Comparison of ENCODE assay signal across 18 cellular contexts in the genomic region with DNA sequence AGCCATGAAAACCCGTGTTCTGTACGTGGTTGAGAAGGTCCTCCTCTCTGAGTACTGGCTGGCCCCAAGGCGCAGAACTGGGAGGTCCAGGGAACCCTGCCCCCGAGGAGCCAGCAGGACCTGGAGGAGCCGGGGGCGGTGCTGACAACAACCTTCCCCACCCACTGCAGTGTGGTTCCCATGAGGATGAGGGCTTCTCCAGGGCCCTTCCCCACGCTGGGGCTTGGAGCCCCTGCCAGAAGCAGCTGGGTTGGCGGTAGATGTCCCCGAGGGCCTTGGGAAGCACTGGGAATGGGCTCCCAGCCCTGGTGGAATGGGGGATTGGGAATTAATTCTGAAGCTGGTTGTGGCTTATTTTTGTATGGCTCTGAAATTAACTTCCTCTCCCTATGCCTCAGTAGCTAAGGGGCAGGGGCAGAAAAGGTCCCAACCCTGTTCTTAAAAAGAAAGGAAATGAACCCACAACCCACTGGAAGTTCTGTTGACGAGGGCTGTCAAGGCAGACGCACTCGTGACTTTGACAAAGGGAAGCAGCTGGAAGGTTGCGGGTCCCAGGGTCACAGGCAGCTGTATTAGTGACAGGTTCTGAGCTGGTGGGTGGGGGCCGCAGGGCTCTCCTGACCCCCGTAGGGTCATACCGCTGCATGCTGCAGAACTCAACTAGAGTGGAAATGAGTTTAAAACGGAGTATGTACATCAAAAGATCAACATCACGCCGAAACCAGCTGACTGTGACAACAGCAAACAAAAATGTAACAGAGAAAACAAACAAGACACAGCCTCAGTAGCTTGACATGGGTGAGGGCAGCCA. TPM values are rescaled to one million over a fixed set of nuclear protein-coding genes. Genes with fewer than 3 reads are reported as not detected.
A peak's percentile ranks its signal among the peaks of the same experiment; 100 is the strongest.
DNase-seq lines count a peak whose midpoint lies in the region; ATAC-seq lines count a peak whose summit lies in the region.
"Had no signal": no experiment of that assay in that cellular context is flagged by ENCODE, and none has a peak within 500 bp of the region (broad histone marks: within the 10 kb centered on the region; RNA-seq: fewer than 3 reads in every experiment).

No MANE protein-coding gene starts in this region.

- H3K4me3 Mint-ChIP-seq in T-helper 17 cell, result no peak overlapping the region
- H3K4me3 Mint-ChIP-seq: activated CD4-positive, alpha-beta memory T cell treated with anti-CD3 and anti-CD28 coated beads for 36 hours; HFFc6 had no signal

- H3K9me3 ChIP-seq in T-helper 17 cell (ENCODE audit: control insufficient read depth, low read length, poor library complexity, severe bottlenecking), result no peaks in the 10 kb centered on the region
- no peaks in the 10 kb centered on the region for H3K9me3 ChIP-seq in MG63
- H3K9me3 ChIP-seq: pancreas had no signal

- peaks cover 4% of the 10 kb centered on the region for H3K36me3 Mint-ChIP-seq in T-helper 17 cell (ENCODE audit: low read depth)

- H3K27me3 ChIP-seq in MG63, result no peaks in the 10 kb centered on the region
- H3K27me3 ChIP-seq: pancreas had no signal

- no peaks in the 10 kb centered on the region for H3K27me3 Mint-ChIP-seq in T-helper 17 cell
- H3K27me3 Mint-ChIP-seq: activated CD4-positive, alpha-beta memory T cell treated with anti-CD3 and anti-CD28 coated beads for 36 hours had no signal

- no peak overlapping the region for H3K27ac Mint-ChIP-seq in T-helper 17 cell
- H3K27ac Mint-ChIP-seq: activated CD4-positive, alpha-beta memory T cell treated with anti-CD3 and anti-CD28 coated beads for 36 hours; HFFc6 had no signal

- DNase-seq in left ventricle myocardium superior (no peak), left cardiac atrium (no peak), T-helper 17 cell (no peak), left colon (no peak), MG63 (no peak), amygdala (lab: John Stamatoyannopoulos, UW) (no peak)
- DNase-seq: activated CD4-positive, alpha-beta memory T cell treated with anti-CD3 and anti-CD28 coated beads for 36 hours; activated T-cell treated with anti-CD3 and anti-CD28 coated beads, Interleukin-2, amount 50 U/mL, for 48 hours; cerebellar nuclear complex; HFFc6; NCI-H146; NCI-H345; stimulated activated CD4-positive, alpha-beta T cell treated with anti-CD3 and anti-CD28 coated beads, Interleukin-12 subunit alpha, Interleukin-12 subunit beta, amount 100 ng/mL, for 4 hours; stimulated activated naive CD8-positive, alpha-beta T cell treated with anti-CD3 and anti-CD28 coated beads, Interleukin-15, Interleukin-2, amounts not matched to agents 100 U/mL and 50 U/mL, for 24 hours had no signal

- intact Hi-C loops in left ventricle myocardium superior (cut with micrococcal nuclease), result no loop called here
- intact Hi-C loops in left cardiac atrium (cut with DNase I), result no loop called here
- intact Hi-C loops in left colon (cut with DNase I, micrococcal nuclease), result no loop called here

- peaks cover 41% of the 10 kb centered on the region for H3K36me3 ChIP-seq in MG63

- H3K4me1 Mint-ChIP-seq in T-helper 17 cell, result peaks cover 11% of the 10 kb centered on the region

- no peak overlapping the region for H3K4me3 ChIP-seq in MG63
- H3K4me3 ChIP-seq: pancreas had no signal

- peak; percentile 11 for ATAC-seq in left ventricle myocardium superior
- no peak for ATAC-seq in left cardiac atrium
- ATAC-seq in T-helper 17 cell, result peak; percentile 37
- peak; percentile 14 for ATAC-seq in left colon
- ATAC-seq in GM18868 (IDR thresholded peaks at IDR 0.05; ENCODE audit: unreplicated experiment), result no peak
- no peak for ATAC-seq in GM21529 (IDR thresholded peaks at IDR 0.05; ENCODE audit: unreplicated experiment)
- ATAC-seq: stimulated activated naive CD8-positive, alpha-beta T cell treated with anti-CD3 and anti-CD28 coated beads, Interleukin-15, Interleukin-2, amounts not matched to agents 100 U/mL and 50 U/mL, for 24 hours had no signal

RNA-seq across cellular contexts. Expression of gene HELZ2, which starts 13.9 kb away (rescaled TPM):
- 13.2 TPM for total RNA-seq in left ventricle myocardium superior
- total RNA-seq in left cardiac atrium, result 10 to 100 TPM; 12.1 to 36.0 TPM
- total RNA-seq in T-helper 17 cell, result 10 to 100 TPM; 48.0 to 54.8 TPM
- 10 to 100 TPM; 39.2 to 43.0 TPM for total RNA-seq in left colon
- 26.4 and 34.4 TPM in 2 replicates for total RNA-seq in MG63 (2014; rRNA removed; shearing (Covaris generic); ENCODE audit: low replicate concordance)

RNA-seq across cellular contexts. Expression of gene FNDC11, which starts 34.0 kb away (rescaled TPM):
- total RNA-seq in left ventricle myocardium superior (0.15 TPM), left cardiac atrium (under 1 TPM in 1 of 2 donors, not detected in 1; 0.08 TPM), T-helper 17 cell (under 1 TPM; 0.44 to 0.99 TPM), left colon (under 1 TPM in 1 of 2 donors, not detected in 1; 0.42 TPM)
- total RNA-seq in MG63 (2014; rRNA removed; shearing (Covaris generic); ENCODE audit: low replicate concordance), result not detected in 2 replicates
- total RNA-seq: HFFc6 had no signal

RNA-seq across cellular contexts. Expression of gene GMEB2, which starts 38.9 kb away (rescaled TPM):
- total RNA-seq in left ventricle myocardium superior (5.9 TPM), left cardiac atrium (1 to 10 TPM; 5.7 to 7.9 TPM), T-helper 17 cell (10 to 100 TPM; 17.3 to 21.0 TPM), left colon (10 to 100 TPM in 1 of 2 donors, 1 to 10 TPM in 1; 9.7 to 11.6 TPM)
- 27.7 and 33.2 TPM in 2 replicates for total RNA-seq in MG63 (2014; rRNA removed; shearing (Covaris generic); ENCODE audit: low replicate concordance)

RNA-seq across cellular contexts. Expression of gene SRMS, which starts 40.4 kb away (rescaled TPM):
- total RNA-seq in left ventricle myocardium superior, result not detected
- total RNA-seq in left cardiac atrium, result not detected
- not detected for total RNA-seq in T-helper 17 cell
- 1 to 10 TPM; 2.4 to 4.6 TPM for total RNA-seq in left colon
- not detected in 2 replicates for total RNA-seq in MG63 (2014; rRNA removed; shearing (Covaris generic); ENCODE audit: low replicate concordance)
- total RNA-seq: activated CD4-positive, alpha-beta memory T cell treated with anti-CD3 and anti-CD28 coated beads for 36 hours; frontal cortex; HFFc6; pancreas had no signal

RNA-seq across cellular contexts. Expression of gene PTK6, which starts 50.8 kb away (rescaled TPM):
- total RNA-seq in left ventricle myocardium superior, result not detected
- total RNA-seq in left cardiac atrium, result under 1 TPM in 1 of 2 donors, not detected in 1; 0.29 TPM
- under 1 TPM; 0.50 to 0.80 TPM for total RNA-seq in T-helper 17 cell
- 100 to 1,000 TPM in 1 of 2 donors, 10 to 100 TPM in 1; 85.7 to 117 TPM for total RNA-seq in left colon
- 0.23 and 8.0 TPM in 2 replicates for total RNA-seq in MG63 (2014; rRNA removed; shearing (Covaris generic); ENCODE audit: low replicate concordance)
- total RNA-seq: frontal cortex had no signal

Comparison
In these comparisons a context has a peak if more than half of its experiments do, and no peak if none do; other contexts are left out.
1. ATAC-seq: peak in left ventricle myocardium superior (single experiment), T-helper 17 cell (single experiment) and left colon (single experiment); none in left cardiac atrium (0 of 2), GM18868 (single experiment) and GM21529 (single experiment).